ENCODE assay signal across 10 cellular contexts in the genomic region with DNA sequence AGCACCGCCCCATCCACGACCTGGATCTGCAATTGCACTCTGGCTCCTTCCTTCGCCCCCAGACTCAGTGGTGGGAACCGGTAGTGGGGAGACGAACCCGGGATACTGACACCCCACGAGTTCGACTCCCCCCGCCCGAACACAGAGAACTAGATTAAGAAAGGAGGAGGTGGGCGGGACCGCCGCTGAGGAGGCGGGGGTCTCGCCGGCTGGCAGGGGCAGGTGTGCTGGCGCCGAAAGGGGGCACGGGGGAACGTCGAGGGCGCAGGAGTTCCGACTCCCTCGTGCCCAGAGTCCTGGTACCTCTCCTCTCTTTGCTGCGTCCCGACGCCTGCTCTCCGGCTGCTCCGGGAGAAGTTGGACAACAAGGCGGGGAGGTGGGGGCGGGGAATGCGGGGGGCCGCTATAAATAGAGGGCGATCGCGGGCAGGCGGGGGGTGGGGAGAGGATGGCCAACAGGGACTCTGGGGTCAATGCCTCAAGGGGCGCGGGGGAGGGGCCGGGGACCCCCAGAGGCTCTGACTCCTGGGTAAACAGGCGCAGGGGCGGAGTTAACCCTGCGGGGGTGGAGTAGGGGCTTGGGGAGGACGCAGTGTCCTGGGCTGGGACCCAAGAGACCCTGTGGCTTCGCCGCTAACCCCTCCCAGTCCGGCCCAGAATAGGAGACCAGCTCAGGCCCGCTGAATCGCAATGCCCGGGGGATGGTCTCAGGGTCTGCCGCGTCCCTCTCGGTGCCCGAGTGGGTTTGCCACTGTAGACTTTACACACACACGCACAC. TPM values are rescaled to one million over a fixed set of nuclear protein-coding genes. Genes with fewer than 3 reads are reported as not detected.
DNase-seq lines count a peak whose midpoint lies in the region; ATAC-seq lines count a peak whose summit lies in the region.
"Had no signal": no experiment of that assay in that cellular context is flagged by ENCODE, and none has a peak within 500 bp of the region (broad histone marks: within the 10 kb centered on the region; RNA-seq: fewer than 3 reads in every experiment).

No MANE protein-coding gene starts in this region.

- no peak overlapping the region for H3K27ac Mint-ChIP-seq in activated CD8-positive, alpha-beta T cell treated with anti-CD3 and anti-CD28 coated beads, Interleukin-2, amount 10 ng/mL, durations not matched to agents 7 days and 5 days

- no peaks in the 10 kb centered on the region for H3K9me3 Mint-ChIP-seq in activated CD8-positive, alpha-beta T cell treated with anti-CD3 and anti-CD28 coated beads, Interleukin-2, amount 10 ng/mL, durations not matched to agents 7 days and 5 days (ENCODE audit: insufficient read depth)

- POLR2A ChIA-PET in activated CD8-positive, alpha-beta T cell treated with anti-CD3 and anti-CD28 coated beads, Interleukin-2, amount 10 ng/mL, durations not matched to agents 7 days and 5 days (lab: Charles Lee): no interaction called here

- CTCF ChIA-PET in activated CD8-positive, alpha-beta T cell treated with anti-CD3 and anti-CD28 coated beads, Interleukin-2, amount 10 ng/mL, durations not matched to agents 7 days and 5 days (lab: Charles Lee): interaction anchor here (3.1 to 12.6 kb wide), 2 partner anchors 10 to 11 kb away, joined by 22 to 117 read pairs; no protein-coding TSS in a partner anchor

- intact Hi-C loops in Right ventricle myocardium inferior (cut with DNase I): loop anchor here (1.0 to 2.0 kb wide), 2 partner anchors 14 to 45 kb away; a partner anchor contains a TSS

- peak overlapping the region; percentile 72 for H3K4me3 Mint-ChIP-seq in activated CD8-positive, alpha-beta T cell treated with anti-CD3 and anti-CD28 coated beads, Interleukin-2, amount 10 ng/mL, durations not matched to agents 7 days and 5 days

- ATAC-seq in activated CD8-positive, alpha-beta T cell treated with anti-CD3 and anti-CD28 coated beads, Interleukin-2, amount 10 ng/mL, durations not matched to agents 7 days and 5 days: no peak
- ATAC-seq in Right ventricle myocardium inferior: peak; percentile 75
- ATAC-seq in HG03571 (IDR thresholded peaks at IDR 0.05; ENCODE audit: unreplicated experiment): no peak
- no peak for ATAC-seq in GM18858 (IDR thresholded peaks at IDR 0.05; ENCODE audit: unreplicated experiment)

- no peaks in the 10 kb centered on the region for H3K36me3 Mint-ChIP-seq in activated CD8-positive, alpha-beta T cell treated with anti-CD3 and anti-CD28 coated beads, Interleukin-2, amount 10 ng/mL, durations not matched to agents 7 days and 5 days (ENCODE audit: low read depth)

- peak; percentile 66 for DNase-seq in ELF-1 (ENCODE audit: low read depth, low spot score)
- no peak for DNase-seq in activated CD8-positive, alpha-beta T cell treated with anti-CD3 and anti-CD28 coated beads, Interleukin-2, amount 10 ng/mL, durations not matched to agents 7 days and 5 days
- DNase-seq in Right ventricle myocardium inferior (ENCODE audit: missing footprints): peak; percentile 92
- peak; percentile 35 to 96 (median 86) for DNase-seq in nucleus accumbens (lab: John Stamatoyannopoulos, UW)
- no peak for DNase-seq in hepatic stellate cell (ENCODE audit: low spot score)
- DNase-seq in NCI-H1048 (lab: John Stamatoyannopoulos, UW): no peak

- peaks cover 12% of the 10 kb centered on the region for H3K4me1 Mint-ChIP-seq in activated CD8-positive, alpha-beta T cell treated with anti-CD3 and anti-CD28 coated beads, Interleukin-2, amount 10 ng/mL, durations not matched to agents 7 days and 5 days (ENCODE audit: low read depth)

- peaks cover 30% of the 10 kb centered on the region for H3K27me3 Mint-ChIP-seq in activated CD8-positive, alpha-beta T cell treated with anti-CD3 and anti-CD28 coated beads, Interleukin-2, amount 10 ng/mL, durations not matched to agents 7 days and 5 days (ENCODE audit: low read depth)

RNA-seq across cellular contexts. Expression of a gene that starts 0.7 kb away (rescaled TPM):
- total RNA-seq in activated CD8-positive, alpha-beta T cell treated with anti-CD3 and anti-CD28 coated beads, Interleukin-2, amount 10 ng/mL, durations not matched to agents 7 days and 5 days: 1 to 10 TPM; 6.2 to 7.6 TPM
- 321 TPM for total RNA-seq in Right ventricle myocardium inferior

RNA-seq across cellular contexts. Expression of a gene that starts 4.5 kb away (rescaled TPM):
- total RNA-seq in activated CD8-positive, alpha-beta T cell treated with anti-CD3 and anti-CD28 coated beads, Interleukin-2, amount 10 ng/mL, durations not matched to agents 7 days and 5 days: not detected
- 1.1 TPM for total RNA-seq in Right ventricle myocardium inferior
- total RNA-seq: HT1080, renal cortical epithelial cell had no signal

RNA-seq across cellular contexts. Expression of a gene that starts 9.0 kb away (rescaled TPM):
- not detected for total RNA-seq in activated CD8-positive, alpha-beta T cell treated with anti-CD3 and anti-CD28 coated beads, Interleukin-2, amount 10 ng/mL, durations not matched to agents 7 days and 5 days
- not detected for total RNA-seq in Right ventricle myocardium inferior
- total RNA-seq: HT1080, renal cortical epithelial cell had no signal

RNA-seq across cellular contexts. Expression of a gene that starts 16.6 kb away (rescaled TPM):
- total RNA-seq in activated CD8-positive, alpha-beta T cell treated with anti-CD3 and anti-CD28 coated beads, Interleukin-2, amount 10 ng/mL, durations not matched to agents 7 days and 5 days: not detected
- not detected for total RNA-seq in Right ventricle myocardium inferior
- total RNA-seq: HT1080, renal cortical epithelial cell had no signal

RNA-seq across cellular contexts. Expression of a gene that starts 26.5 kb away (rescaled TPM):
- total RNA-seq in activated CD8-positive, alpha-beta T cell treated with anti-CD3 and anti-CD28 coated beads, Interleukin-2, amount 10 ng/mL, durations not matched to agents 7 days and 5 days: not detected
- not detected for total RNA-seq in Right ventricle myocardium inferior
- total RNA-seq: renal cortical epithelial cell had no signal

Comparison
In these comparisons a context has a peak if more than half of its experiments do, and no peak if none do; other contexts are left out.
1. DNase-seq: peak in ELF-1 (single experiment), Right ventricle myocardium inferior (single experiment) and nucleus accumbens (56 of 56); none in activated CD8-positive, alpha-beta T cell treated with anti-CD3 and anti-CD28 coated beads, Interleukin-2, amount 10 ng/mL, durations not matched to agents 7 days and 5 days (single experiment), hepatic stellate cell (single experiment) and NCI-H1048 (single experiment).
2. RNA of a gene that starts 0.7 kb away (total RNA-seq): 321 TPM in Right ventricle myocardium inferior (single experiment); 6.2 to 7.6 TPM in activated CD8-positive, alpha-beta T cell treated with anti-CD3 and anti-CD28 coated beads, Interleukin-2, amount 10 ng/mL, durations not matched to agents 7 days and 5 days; every median in the first group is over 10 times any median in the second.